Comparison of ENCODE assay signal across 11 cellular contexts in the genomic region with DNA sequence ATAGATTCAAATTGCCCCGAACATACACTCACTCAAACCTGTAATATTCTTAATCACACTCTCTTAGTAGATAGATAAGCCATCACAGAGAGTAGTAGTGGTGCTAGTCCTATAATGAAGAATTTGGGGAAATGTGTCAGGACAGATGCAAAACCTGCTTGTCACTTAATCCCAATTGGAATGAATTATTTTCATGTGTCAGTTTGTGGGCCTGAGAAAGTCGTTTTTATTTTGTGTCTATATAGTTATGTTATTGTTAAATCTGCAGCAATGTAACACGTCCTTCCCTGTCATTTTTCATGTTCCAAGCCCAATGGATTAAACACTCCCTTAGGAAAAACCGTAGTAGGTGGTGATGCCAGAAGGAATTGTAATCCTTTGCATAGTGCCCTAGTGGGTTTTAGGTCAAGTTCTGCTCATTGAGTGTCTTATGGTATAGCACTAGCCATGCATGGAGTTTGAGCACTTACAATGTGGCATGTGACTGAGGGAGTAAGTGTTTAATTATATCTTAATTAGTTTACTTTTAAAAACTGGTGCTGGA.
DNase-seq lines count a peak whose midpoint lies in the region; ATAC-seq and TF ChIP-seq lines count a peak whose summit lies in the region.
"Had no signal": no experiment of that assay in that cellular context is flagged by ENCODE, and none has a peak within 500 bp of the region (broad histone marks: within the 10 kb centered on the region; RNA-seq: fewer than 3 reads in every experiment).

No MANE protein-coding gene starts in this region.

- H3K27me3 ChIP-seq in MM.1S (replicated peaks; ENCODE audit: insufficient read depth, low read length): no peaks in the 10 kb centered on the region
- H3K27me3 ChIP-seq: sigmoid colon had no signal

- peaks cover 7% of the 10 kb centered on the region; the same call in 1 of the 2 replicates for H3K4me1 ChIP-seq in MM.1S (ENCODE audit: low read length)

- no peak for DNase-seq in activated T-cell treated with anti-CD3 and anti-CD28 coated beads, Interleukin-2, amount 50 U/mL, for 72 hours
- DNase-seq in activated T-cell treated with anti-CD3 and anti-CD28 coated beads, Interleukin-2, amount 50 U/mL, for 1 hour: no peak
- DNase-seq in MM.1S (no peak), occipital lobe (lab: John Stamatoyannopoulos, UW) (no peak), DMS153 treated with DMSO at 0.1 percent for 48 hours (lab: John Stamatoyannopoulos, UW; ENCODE audit: unreplicated experiment) (no peak), NCI-H446 (lab: John Stamatoyannopoulos, UW) (no peak)
- DNase-seq in activated naive CD8-positive, alpha-beta T cell treated with anti-CD3 and anti-CD28 coated beads, Interleukin-2, amount 10 ng/mL, durations not matched to agents 7 days and 5 days: no peak
- no peak for DNase-seq in stimulated activated effector memory CD8-positive, alpha-beta T cell treated with anti-CD3 and anti-CD28 coated beads, Interleukin-12 subunit alpha, Interleukin-12 subunit beta, amount 100 ng/mL, for 72 hours (ENCODE audit: low spot score in 2 of 2)
- DNase-seq: dorsolateral prefrontal cortex, midbrain, sigmoid colon had no signal

- no peaks in the 10 kb centered on the region for H4K20me1 ChIP-seq in MM.1S (ENCODE audit: insufficient read depth, low read length)

- H3K27ac ChIP-seq in MM.1S (ENCODE audit: low read length): peak overlapping the region; percentile 52; the same call in 1 of the 2 replicates
- H3K27ac ChIP-seq: dorsolateral prefrontal cortex, sigmoid colon had no signal

- ATAC-seq in activated T-cell treated with anti-CD3 and anti-CD28 coated beads, Interleukin-2, amount 50 U/mL, for 72 hours (replicated peaks in 1 of 2): no peak
- ATAC-seq in activated naive CD8-positive, alpha-beta T cell treated with anti-CD3 and anti-CD28 coated beads, Interleukin-2, amount 10 ng/mL, durations not matched to agents 7 days and 5 days (ENCODE audit: low read depth): no peak
- ATAC-seq in stimulated activated effector memory CD8-positive, alpha-beta T cell treated with anti-CD3 and anti-CD28 coated beads, Interleukin-12 subunit alpha, Interleukin-12 subunit beta, amount 100 ng/mL, for 72 hours: no peak

- H3K9me3 Mint-ChIP-seq in activated T-cell treated with anti-CD3 and anti-CD28 coated beads, Interleukin-2, amount 50 U/mL, for 72 hours: no peaks in the 10 kb centered on the region
- no peaks in the 10 kb centered on the region for H3K9me3 Mint-ChIP-seq in activated naive CD8-positive, alpha-beta T cell treated with anti-CD3 and anti-CD28 coated beads, Interleukin-2, amount 10 ng/mL, durations not matched to agents 7 days and 5 days
- no peaks in the 10 kb centered on the region for H3K9me3 Mint-ChIP-seq in stimulated activated effector memory CD8-positive, alpha-beta T cell treated with anti-CD3 and anti-CD28 coated beads, Interleukin-12 subunit alpha, Interleukin-12 subunit beta, amount 100 ng/mL, for 72 hours

- peaks cover 59% of the 10 kb centered on the region for H3K4me1 Mint-ChIP-seq in activated T-cell treated with anti-CD3 and anti-CD28 coated beads, Interleukin-2, amount 50 U/mL, for 72 hours (ENCODE audit: low read depth)
- H3K4me1 Mint-ChIP-seq in activated naive CD8-positive, alpha-beta T cell treated with anti-CD3 and anti-CD28 coated beads, Interleukin-2, amount 10 ng/mL, durations not matched to agents 7 days and 5 days: peaks cover 36% of the 10 kb centered on the region
- peaks cover 25% of the 10 kb centered on the region for H3K4me1 Mint-ChIP-seq in stimulated activated effector memory CD8-positive, alpha-beta T cell treated with anti-CD3 and anti-CD28 coated beads, Interleukin-12 subunit alpha, Interleukin-12 subunit beta, amount 100 ng/mL, for 72 hours

- no peaks in the 10 kb centered on the region for H3K36me3 ChIP-seq in MM.1S (replicated peaks; ENCODE audit: insufficient read depth, low read length)
- H3K36me3 ChIP-seq: sigmoid colon had no signal

- no peaks in the 10 kb centered on the region for H3K27me3 Mint-ChIP-seq in activated T-cell treated with anti-CD3 and anti-CD28 coated beads, Interleukin-2, amount 50 U/mL, for 72 hours (ENCODE audit: low read depth)
- no peaks in the 10 kb centered on the region for H3K27me3 Mint-ChIP-seq in activated naive CD8-positive, alpha-beta T cell treated with anti-CD3 and anti-CD28 coated beads, Interleukin-2, amount 10 ng/mL, durations not matched to agents 7 days and 5 days

- no peak overlapping the region for H2AFZ ChIP-seq in MM.1S (ENCODE audit: low read length)

- no peaks in the 10 kb centered on the region for H3K79me2 ChIP-seq in MM.1S (ENCODE audit: low read length)

- no peaks in the 10 kb centered on the region for H3K9me2 ChIP-seq in MM.1S (replicated peaks; ENCODE audit: insufficient read depth, low read length)

- peak overlapping the region; percentile 93 to 96 for H3K4me3 Mint-ChIP-seq in activated T-cell treated with anti-CD3 and anti-CD28 coated beads, Interleukin-2, amount 50 U/mL, for 72 hours
- peak overlapping the region; percentile 76 for H3K4me3 Mint-ChIP-seq in activated naive CD8-positive, alpha-beta T cell treated with anti-CD3 and anti-CD28 coated beads, Interleukin-2, amount 10 ng/mL, durations not matched to agents 7 days and 5 days
- peak overlapping the region; percentile 89 for H3K4me3 Mint-ChIP-seq in stimulated activated effector memory CD8-positive, alpha-beta T cell treated with anti-CD3 and anti-CD28 coated beads, Interleukin-12 subunit alpha, Interleukin-12 subunit beta, amount 100 ng/mL, for 72 hours

- H3K9ac ChIP-seq in MM.1S (ENCODE audit: low read length): peak overlapping the region; percentile 51; the same call in 1 of the 2 replicates

- H3K4me3 ChIP-seq in MM.1S (ENCODE audit: low read length): peak overlapping the region; percentile 37
- H3K4me3 ChIP-seq: dorsolateral prefrontal cortex, sigmoid colon had no signal

- H3F3A ChIP-seq in MM.1S (ENCODE audit: insufficient read depth, low read length): peaks cover 45% of the 10 kb centered on the region

- peak overlapping the region; percentile 94 for H3K27ac Mint-ChIP-seq in activated T-cell treated with anti-CD3 and anti-CD28 coated beads, Interleukin-2, amount 50 U/mL, for 72 hours
- peak overlapping the region; percentile 82 for H3K27ac Mint-ChIP-seq in activated naive CD8-positive, alpha-beta T cell treated with anti-CD3 and anti-CD28 coated beads, Interleukin-2, amount 10 ng/mL, durations not matched to agents 7 days and 5 days
- peak overlapping the region; percentile 98 for H3K27ac Mint-ChIP-seq in stimulated activated effector memory CD8-positive, alpha-beta T cell treated with anti-CD3 and anti-CD28 coated beads, Interleukin-12 subunit alpha, Interleukin-12 subunit beta, amount 100 ng/mL, for 72 hours

- POLR2A ChIA-PET in activated naive CD8-positive, alpha-beta T cell treated with anti-CD3 and anti-CD28 coated beads, Interleukin-2, amount 10 ng/mL, durations not matched to agents 7 days and 5 days (lab: Charles Lee): interaction anchor here (1.0 to 16.1 kb wide), 5 partner anchors 8 to 982 kb away, joined by 3 to 888 read pairs (median 39); a partner anchor contains a TSS

- H3K4me2 ChIP-seq in MM.1S (ENCODE audit: low read depth, low read length): peak overlapping the region; percentile 60

- no peak for TF ChIP-seq CTCF in MM.1S (IDR thresholded peaks at IDR 0.05; ENCODE audit: low read length)

- H3K9me3 ChIP-seq in MM.1S (replicated peaks; ENCODE audit: insufficient read depth, low read length): no peaks in the 10 kb centered on the region
- H3K9me3 ChIP-seq: sigmoid colon had no signal

- peaks cover 2% of the 10 kb centered on the region in 2 donors for H3K36me3 Mint-ChIP-seq in activated T-cell treated with anti-CD3 and anti-CD28 coated beads, Interleukin-2, amount 50 U/mL, for 72 hours (ENCODE audit: insufficient read depth in 2 of 2)
- peaks cover 9% of the 10 kb centered on the region for H3K36me3 Mint-ChIP-seq in activated naive CD8-positive, alpha-beta T cell treated with anti-CD3 and anti-CD28 coated beads, Interleukin-2, amount 10 ng/mL, durations not matched to agents 7 days and 5 days
- peaks cover 53% of the 10 kb centered on the region for H3K36me3 Mint-ChIP-seq in stimulated activated effector memory CD8-positive, alpha-beta T cell treated with anti-CD3 and anti-CD28 coated beads, Interleukin-12 subunit alpha, Interleukin-12 subunit beta, amount 100 ng/mL, for 72 hours
